ENCODE assay signal across 32 cellular contexts in the genomic region with DNA sequence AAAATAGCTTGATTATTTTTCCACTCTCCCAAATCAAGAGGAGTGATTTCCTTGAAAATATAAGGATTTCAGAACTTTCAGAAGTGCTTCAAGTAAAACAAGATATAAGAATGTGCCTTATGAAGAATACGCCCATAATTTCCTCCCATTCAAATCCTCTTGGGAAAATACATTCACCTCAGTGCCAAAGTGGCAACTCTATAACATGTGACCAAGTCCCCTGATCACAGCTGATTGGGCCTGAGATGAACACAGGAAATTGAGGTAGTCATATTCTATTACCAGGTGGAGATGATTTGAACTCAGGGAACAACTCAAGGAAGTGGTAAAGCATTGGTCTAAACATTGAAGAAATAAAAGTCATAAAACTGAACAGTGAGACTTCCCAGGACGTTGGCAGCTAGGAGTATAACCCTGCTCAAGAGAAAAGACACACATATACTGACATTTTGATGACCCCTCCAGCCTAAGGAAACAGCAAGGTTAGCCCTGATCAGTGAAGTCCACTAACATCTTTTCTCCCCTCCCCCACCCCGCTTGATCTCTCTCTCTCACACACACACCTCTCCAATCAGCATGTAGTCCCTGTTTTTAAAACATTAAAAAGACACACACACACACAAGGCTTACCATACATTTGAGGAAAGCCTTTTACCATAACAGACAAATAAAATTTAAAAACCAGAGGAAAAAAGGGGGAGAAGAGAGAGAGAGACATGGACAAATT.
"Had no signal": no experiment of that assay in that cellular context is flagged by ENCODE, and none has a peak within 500 bp of the region (broad histone marks: within the 10 kb centered on the region; RNA-seq: fewer than 3 reads in every experiment).

No MANE protein-coding gene starts in this region.

- H3K4me1 ChIP-seq: breast epithelium, Peyer's patch had no signal

- H3K4me3 ChIP-seq: adrenal gland, body of pancreas, breast epithelium, MG63, Peyer's patch had no signal

- H3K9me3 Mint-ChIP-seq: activated CD4-positive, alpha-beta T cell treated with anti-CD3 and anti-CD28 coated beads, Interleukin-2, amount 10 ng/mL, durations not matched to agents 7 days and 5 days; activated T-cell treated with anti-CD3 and anti-CD28 coated beads, Interleukin-2, amount 50 U/mL, for 4 hours; activated T-helper 1 cell treated with anti-CD3 and anti-CD28 coated beads, Interleukin-12 subunit alpha, Interleukin-12 subunit beta, Interleukin-2, Interleukin-4 antibody, amounts not matched to agents 30 ng/mL and 10 ng/mL and 1 ng/mL, durations not matched to agents 14 hours and 24 hours and 36 hours had no signal

- DNase-seq: activated CD4-positive, alpha-beta T cell treated with anti-CD3 and anti-CD28 coated beads for 1 hour; activated CD4-positive, alpha-beta T cell treated with anti-CD3 and anti-CD28 coated beads, Interleukin-2, amount 10 ng/mL, durations not matched to agents 7 days and 5 days; activated CD4-positive, alpha-beta T cell treated with anti-CD3 and anti-CD28 coated beads, Interleukin-2, amount 50 U/mL, for 48 hours; activated CD4-positive, CD25-positive, alpha-beta regulatory T cell; activated CD8-positive, alpha-beta T cell treated with anti-CD3 and anti-CD28 coated beads, Interleukin-2, amount 10 ng/mL, durations not matched to agents 7 days and 5 days; activated gamma-delta T cell treated with Interleukin-2 at 50 U/mL for 16 hours; activated naive CD4-positive, alpha-beta T cell treated with anti-CD3 and anti-CD28 coated beads for 36 hours; activated T-cell treated with anti-CD3 and anti-CD28 coated beads for 4 hours; activated T-cell treated with anti-CD3 and anti-CD28 coated beads, Interleukin-2, amount 50 U/mL, for 4 hours; adrenal gland; body of pancreas; Kasumi-1; KBM-7; MG63; MV-4-11; NCI-H1092; NCI-H1436 treated with DMSO at 0.1 percent for 48 hours; NCI-H1694 treated with DMSO at 0.1 percent for 48 hours; NCI-H2029; NCI-H345; NCI-H524 treated with DMSO at 0.1 percent for 48 hours; NK-92 treated with Interleukin-12 subunit alpha and Interleukin-12 subunit beta, amount 100 ng/mL, for 24 hours; PC-3; Peyer's patch; RPMI8226; SW 1271; T-helper 1 cell; T1000; WERI-Rb-1 had no signal

- H3K9me3 ChIP-seq: adrenal gland, body of pancreas, breast epithelium, Peyer's patch had no signal

- ATAC-seq: activated CD8-positive, alpha-beta T cell treated with anti-CD3 and anti-CD28 coated beads, Interleukin-2, amount 10 ng/mL, durations not matched to agents 7 days and 5 days; activated naive CD4-positive, alpha-beta T cell treated with anti-CD3 and anti-CD28 coated beads, Interleukin-2, amount 50 U/mL, for 72 hours; activated T-cell treated with anti-CD3 and anti-CD28 coated beads, Interleukin-2, amount 50 U/mL, for 4 hours; body of pancreas had no signal

- H3K27me3 ChIP-seq: adrenal gland, body of pancreas, breast epithelium, MG63, Peyer's patch had no signal

- H3K36me3 ChIP-seq: adrenal gland, breast epithelium, MG63, Peyer's patch, WERI-Rb-1 had no signal

- H3K27ac Mint-ChIP-seq: activated CD4-positive, alpha-beta T cell treated with anti-CD3 and anti-CD28 coated beads, Interleukin-2, amount 10 ng/mL, durations not matched to agents 7 days and 5 days; activated CD8-positive, alpha-beta T cell treated with anti-CD3 and anti-CD28 coated beads, Interleukin-2, amount 10 ng/mL, durations not matched to agents 7 days and 5 days; activated naive CD4-positive, alpha-beta T cell treated with anti-CD3 and anti-CD28 coated beads for 36 hours; activated naive CD4-positive, alpha-beta T cell treated with anti-CD3 and anti-CD28 coated beads, Interleukin-2, amount 50 U/mL, for 72 hours; activated T-helper 1 cell treated with anti-CD3 and anti-CD28 coated beads, Interleukin-12 subunit alpha, Interleukin-12 subunit beta, Interleukin-2, Interleukin-4 antibody, amounts not matched to agents 30 ng/mL and 10 ng/mL and 1 ng/mL, durations not matched to agents 14 hours and 24 hours and 36 hours had no signal

- H3K4me3 Mint-ChIP-seq: activated CD4-positive, alpha-beta T cell treated with anti-CD3 and anti-CD28 coated beads, Interleukin-2, amount 10 ng/mL, durations not matched to agents 7 days and 5 days; activated CD8-positive, alpha-beta T cell treated with anti-CD3 and anti-CD28 coated beads, Interleukin-2, amount 10 ng/mL, durations not matched to agents 7 days and 5 days; activated naive CD4-positive, alpha-beta T cell treated with anti-CD3 and anti-CD28 coated beads for 36 hours; activated T-cell treated with anti-CD3 and anti-CD28 coated beads, Interleukin-2, amount 50 U/mL, for 4 hours; activated T-helper 1 cell treated with anti-CD3 and anti-CD28 coated beads, Interleukin-12 subunit alpha, Interleukin-12 subunit beta, Interleukin-2, Interleukin-4 antibody, amounts not matched to agents 30 ng/mL and 10 ng/mL and 1 ng/mL, durations not matched to agents 14 hours and 24 hours and 36 hours had no signal

- H3K27ac ChIP-seq: adrenal gland, body of pancreas, breast epithelium, Peyer's patch, WERI-Rb-1 had no signal
